11 cellular contexts compared by ENCODE assay signal in the genomic region with DNA sequence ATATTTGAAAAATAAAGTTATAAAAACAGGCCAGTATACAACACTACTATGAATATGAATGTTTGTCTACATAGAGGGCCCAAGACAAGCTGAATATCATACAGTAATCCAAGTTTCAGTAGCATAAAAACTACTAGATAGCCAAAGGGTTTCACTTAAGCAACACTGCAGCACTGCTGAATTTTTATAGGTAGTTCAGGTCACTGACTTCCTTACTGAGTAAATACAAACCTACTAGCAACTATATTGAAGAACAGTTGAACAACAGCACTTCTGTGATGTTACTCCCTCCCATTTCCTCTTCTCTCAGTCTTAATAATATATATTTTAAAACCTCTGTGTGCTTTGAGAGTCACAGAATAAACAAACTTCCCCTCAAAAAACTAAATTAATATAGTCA.
DNase-seq lines count a peak whose midpoint lies in the region; ATAC-seq and TF ChIP-seq lines count a peak whose summit lies in the region.
"Had no signal": no experiment of that assay in that cellular context is flagged by ENCODE, and none has a peak within 500 bp of the region (broad histone marks: within the 10 kb centered on the region; RNA-seq: fewer than 3 reads in every experiment).

No MANE protein-coding gene starts in this region.

- H3K9me3 ChIP-seq in stomach smooth muscle (ENCODE audit: control insufficient read depth in 2 of 2, low read length in 2 of 2): no peaks in the 10 kb centered on the region
- H3K9me3 ChIP-seq: SK-N-SH had no signal

- H3K27ac ChIP-seq in VCaP (peak overlapping the region; percentile 61), stomach smooth muscle (ENCODE audit: low read length) (no peak overlapping the region)

- ATAC-seq in GM19455 (IDR thresholded peaks at IDR 0.05; ENCODE audit: unreplicated experiment): peak; percentile 55
- peak; percentile 50 for ATAC-seq in HG03039 (IDR thresholded peaks at IDR 0.05; ENCODE audit: unreplicated experiment)
- no peak for ATAC-seq in stimulated activated naive CD8-positive, alpha-beta T cell treated with anti-CD3 and anti-CD28 coated beads, Interleukin-15, Interleukin-2, amounts not matched to agents 100 U/mL and 50 U/mL, for 24 hours
- ATAC-seq: HCT116 had no signal

- peak overlapping the region in 1 of 2 donors; percentile 8 for H3K9ac ChIP-seq in stomach smooth muscle (ENCODE audit: low read length in 2 of 2)
- H3K9ac ChIP-seq: SK-N-SH had no signal

- DNase-seq in stimulated activated naive CD8-positive, alpha-beta T cell treated with anti-CD3 and anti-CD28 coated beads, Interleukin-15, Interleukin-2, amounts not matched to agents 100 U/mL and 50 U/mL, for 24 hours: no peak
- DNase-seq in retina (no peak), NCI-H748 treated with DMSO at 0.1 percent for 48 hours (lab: John Stamatoyannopoulos, UW) (no peak)
- DNase-seq: activated T-cell treated with anti-CD3 and anti-CD28 coated beads, Interleukin-2, amount 50 U/mL, for 1 hour; NCI-H1436 treated with DMSO at 0.1 percent for 48 hours; SK-N-SH had no signal

- no peak for TF ChIP-seq CTCF in VCaP (conservative IDR thresholded peaks at IDR 0.05)

- H3K36me3 ChIP-seq in stomach smooth muscle (ENCODE audit: control insufficient read depth in 2 of 2, insufficient read depth in 2 of 2, low read length in 2 of 2): no peaks in the 10 kb centered on the region

- H3K4me3 ChIP-seq in stomach smooth muscle (ENCODE audit: low read length in 2 of 2): peak overlapping the region; percentile 47 to 70

- no peaks in the 10 kb centered on the region for H3K4me1 ChIP-seq in stomach smooth muscle (ENCODE audit: control insufficient read depth, insufficient read depth, low read length)

- no peaks in the 10 kb centered on the region for H3K27me3 ChIP-seq in stomach smooth muscle (ENCODE audit: control insufficient read depth in 1 of 2, insufficient read depth in 2 of 2, low read length in 2 of 2)
